29 cellular contexts compared by ENCODE assay signal in the genomic region with DNA sequence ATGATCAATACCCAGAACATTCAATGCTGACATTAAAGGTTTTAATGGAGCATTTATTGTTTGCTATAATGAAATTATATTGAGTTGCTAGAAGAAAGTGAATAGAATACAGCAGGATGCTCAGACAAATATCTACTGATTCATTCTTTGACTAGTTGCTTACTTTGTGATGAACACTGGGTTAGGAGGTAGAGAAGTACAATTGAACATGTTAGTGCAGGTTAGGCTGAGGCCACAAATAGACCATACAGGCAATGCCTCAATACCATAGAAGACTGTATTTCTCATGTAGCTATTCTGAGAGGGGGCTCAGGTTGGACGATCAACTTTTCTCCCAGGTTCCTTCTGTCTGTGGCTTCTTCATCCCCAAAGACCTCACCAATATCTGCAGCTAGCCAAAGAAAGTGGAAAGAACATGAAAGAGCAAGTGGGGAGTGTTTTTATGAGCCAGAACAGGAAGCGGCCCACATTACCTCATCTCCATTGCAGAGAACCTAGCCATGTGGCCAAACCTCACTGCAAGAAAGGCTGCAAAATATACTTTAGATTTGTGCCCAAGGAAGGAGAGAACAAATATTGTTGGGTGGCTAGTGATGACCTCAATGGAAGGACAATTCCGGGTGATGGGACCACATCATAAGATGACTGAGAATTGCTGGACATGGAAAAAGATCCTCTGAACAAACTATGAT.
DNase-seq lines count a peak whose midpoint lies in the region; ATAC-seq lines count a peak whose summit lies in the region.
"Had no signal": no experiment of that assay in that cellular context is flagged by ENCODE, and none has a peak within 500 bp of the region (broad histone marks: within the 10 kb centered on the region; RNA-seq: fewer than 3 reads in every experiment).

No MANE protein-coding gene starts in this region.

- peaks cover 13% of the 10 kb centered on the region for H3K4me1 Mint-ChIP-seq in activated T-cell treated with anti-CD3 and anti-CD28 coated beads, Interleukin-2, amount 50 U/mL, for 72 hours (ENCODE audit: low read depth)
- peaks cover 15% of the 10 kb centered on the region for H3K4me1 Mint-ChIP-seq in activated CD8-positive, alpha-beta T cell treated with anti-CD3 and anti-CD28 coated beads, Interleukin-2, amount 10 ng/mL, durations not matched to agents 7 days and 5 days (ENCODE audit: low read depth)
- H3K4me1 Mint-ChIP-seq in naive thymus-derived CD8-positive, alpha-beta T cell, result peaks cover 12 to 26% (median 20%) of the 10 kb centered on the region in 4 donors
- H3K4me1 Mint-ChIP-seq: nephron had no signal

- ATAC-seq in activated T-cell treated with anti-CD3 and anti-CD28 coated beads, Interleukin-2, amount 50 U/mL, for 72 hours (replicated peaks in 1 of 2), result no peak
- peak; percentile 51 for ATAC-seq in activated CD8-positive, alpha-beta T cell treated with anti-CD3 and anti-CD28 coated beads, Interleukin-2, amount 10 ng/mL, durations not matched to agents 7 days and 5 days
- peak; percentile 44 to 58 for ATAC-seq in naive thymus-derived CD8-positive, alpha-beta T cell
- no peak for ATAC-seq in HG03520 (IDR thresholded peaks at IDR 0.05; ENCODE audit: unreplicated experiment)
- ATAC-seq: A549, heart right ventricle, lower lobe of right lung had no signal

- POLR2A ChIA-PET in activated CD8-positive, alpha-beta T cell treated with anti-CD3 and anti-CD28 coated beads, Interleukin-2, amount 10 ng/mL, durations not matched to agents 7 days and 5 days (lab: Charles Lee), result no interaction called here
- POLR2A ChIA-PET in naive thymus-derived CD8-positive, alpha-beta T cell (lab: Charles Lee), result no interaction called here

- peaks cover 2 to 11% of the 10 kb centered on the region in 2 donors for H3K36me3 Mint-ChIP-seq in activated T-cell treated with anti-CD3 and anti-CD28 coated beads, Interleukin-2, amount 50 U/mL, for 72 hours (ENCODE audit: insufficient read depth in 2 of 2)
- peaks cover 6% of the 10 kb centered on the region for H3K36me3 Mint-ChIP-seq in activated CD8-positive, alpha-beta T cell treated with anti-CD3 and anti-CD28 coated beads, Interleukin-2, amount 10 ng/mL, durations not matched to agents 7 days and 5 days (ENCODE audit: low read depth)
- H3K36me3 Mint-ChIP-seq in naive thymus-derived CD8-positive, alpha-beta T cell, result peaks cover 0 to 14% (median 7%) of the 10 kb centered on the region in 3 donors

- H3K27me3 Mint-ChIP-seq in activated T-cell treated with anti-CD3 and anti-CD28 coated beads, Interleukin-2, amount 50 U/mL, for 72 hours (ENCODE audit: low read depth), result no peaks in the 10 kb centered on the region
- peaks cover 2% of the 10 kb centered on the region for H3K27me3 Mint-ChIP-seq in activated CD8-positive, alpha-beta T cell treated with anti-CD3 and anti-CD28 coated beads, Interleukin-2, amount 10 ng/mL, durations not matched to agents 7 days and 5 days (ENCODE audit: low read depth)
- H3K27me3 Mint-ChIP-seq in naive thymus-derived CD8-positive, alpha-beta T cell, result no peaks in the 10 kb centered on the region
- H3K27me3 Mint-ChIP-seq: T-cell had no signal

- no peak for DNase-seq in activated T-cell treated with anti-CD3 and anti-CD28 coated beads, Interleukin-2, amount 50 U/mL, for 72 hours
- no peak for DNase-seq in activated T-cell treated with anti-CD3 and anti-CD28 coated beads, Interleukin-2, amount 50 U/mL, for 1 hour
- DNase-seq in MV-4-11 (lab: John Stamatoyannopoulos, UW) (peak; percentile 44), SW480 (ENCODE audit: low spot score) (no peak), GM19238 (ENCODE audit: insufficient read length, low spot score) (no peak)
- DNase-seq in activated CD8-positive, alpha-beta T cell treated with anti-CD3 and anti-CD28 coated beads, Interleukin-2, amount 10 ng/mL, durations not matched to agents 7 days and 5 days, result peak; percentile 25
- peak in 1 of 10 donors; percentile 13 for DNase-seq in naive thymus-derived CD8-positive, alpha-beta T cell
- DNase-seq: activated T-cell treated with anti-CD3 and anti-CD28 coated beads for 4 hours; AML-193; anterior cingulate cortex; colonic mucosa; DMS 273 treated with DMSO at 0.1 percent for 48 hours; foreskin melanocyte; heart right ventricle; kidney glomerular epithelial cell; lower lobe of right lung; NCI-H1417 treated with DMSO at 0.1 percent for 48 hours; NCI-H446 treated with DMSO at 0.1 percent for 48 hours; NCI-H82; PC-9; SHP77; stimulated activated CD8-positive, alpha-beta memory T cell treated with anti-CD3 and anti-CD28 coated beads, Interleukin-4, amount 100 ng/mL, for 48 hours; stomach; tibial artery had no signal

- peaks cover 8 to 15% of the 10 kb centered on the region in 2 donors for H3K9me3 Mint-ChIP-seq in activated T-cell treated with anti-CD3 and anti-CD28 coated beads, Interleukin-2, amount 50 U/mL, for 72 hours
- H3K9me3 Mint-ChIP-seq in activated CD8-positive, alpha-beta T cell treated with anti-CD3 and anti-CD28 coated beads, Interleukin-2, amount 10 ng/mL, durations not matched to agents 7 days and 5 days (ENCODE audit: insufficient read depth), result peaks cover 11% of the 10 kb centered on the region
- peaks cover 4 to 17% (median 9%) of the 10 kb centered on the region in 9 donors for H3K9me3 Mint-ChIP-seq in naive thymus-derived CD8-positive, alpha-beta T cell

- CTCF ChIA-PET in activated CD8-positive, alpha-beta T cell treated with anti-CD3 and anti-CD28 coated beads, Interleukin-2, amount 10 ng/mL, durations not matched to agents 7 days and 5 days (lab: Charles Lee), result no interaction called here

- H3K27ac Mint-ChIP-seq in activated T-cell treated with anti-CD3 and anti-CD28 coated beads, Interleukin-2, amount 50 U/mL, for 72 hours, result peak overlapping the region; percentile 3
- peak overlapping the region; percentile 12 for H3K27ac Mint-ChIP-seq in activated CD8-positive, alpha-beta T cell treated with anti-CD3 and anti-CD28 coated beads, Interleukin-2, amount 10 ng/mL, durations not matched to agents 7 days and 5 days
- H3K27ac Mint-ChIP-seq in naive thymus-derived CD8-positive, alpha-beta T cell, result peak overlapping the region; percentile 4 to 90 (median 64)
- H3K27ac Mint-ChIP-seq: nephron had no signal

- H3K4me3 Mint-ChIP-seq in activated T-cell treated with anti-CD3 and anti-CD28 coated beads, Interleukin-2, amount 50 U/mL, for 72 hours, result no peak overlapping the region
- no peak overlapping the region for H3K4me3 Mint-ChIP-seq in activated CD8-positive, alpha-beta T cell treated with anti-CD3 and anti-CD28 coated beads, Interleukin-2, amount 10 ng/mL, durations not matched to agents 7 days and 5 days
- H3K4me3 Mint-ChIP-seq in naive thymus-derived CD8-positive, alpha-beta T cell, result peak overlapping the region in 7 of 10 donors; percentile 1 to 53 (median 25)
- H3K4me3 Mint-ChIP-seq: CD8-positive, alpha-beta memory T cell; nephron had no signal

Comparison
In these comparisons a context has a peak if more than half of its experiments do, and no peak if none do; other contexts are left out.
1. ATAC-seq: peak in activated CD8-positive, alpha-beta T cell treated with anti-CD3 and anti-CD28 coated beads, Interleukin-2, amount 10 ng/mL, durations not matched to agents 7 days and 5 days (single experiment) and naive thymus-derived CD8-positive, alpha-beta T cell (2 of 2); none in activated T-cell treated with anti-CD3 and anti-CD28 coated beads, Interleukin-2, amount 50 U/mL, for 72 hours (0 of 2) and HG03520 (single experiment).
2. DNase-seq: peak in MV-4-11 (single experiment) and activated CD8-positive, alpha-beta T cell treated with anti-CD3 and anti-CD28 coated beads, Interleukin-2, amount 10 ng/mL, durations not matched to agents 7 days and 5 days (single experiment); none in activated T-cell treated with anti-CD3 and anti-CD28 coated beads, Interleukin-2, amount 50 U/mL, for 72 hours (0 of 2), activated T-cell treated with anti-CD3 and anti-CD28 coated beads, Interleukin-2, amount 50 U/mL, for 1 hour (single experiment), SW480 (single experiment) and GM19238 (single experiment).
3. H3K27ac Mint-ChIP-seq: peak in every context shown above with its lines; median percentile 64 in naive thymus-derived CD8-positive, alpha-beta T cell; 12 in activated CD8-positive, alpha-beta T cell treated with anti-CD3 and anti-CD28 coated beads, Interleukin-2, amount 10 ng/mL, durations not matched to agents 7 days and 5 days; 3 in activated T-cell treated with anti-CD3 and anti-CD28 coated beads, Interleukin-2, amount 50 U/mL, for 72 hours.
4. H3K4me3 Mint-ChIP-seq: peak in naive thymus-derived CD8-positive, alpha-beta T cell (7 of 10); none in activated T-cell treated with anti-CD3 and anti-CD28 coated beads, Interleukin-2, amount 50 U/mL, for 72 hours (0 of 2) and activated CD8-positive, alpha-beta T cell treated with anti-CD3 and anti-CD28 coated beads, Interleukin-2, amount 10 ng/mL, durations not matched to agents 7 days and 5 days (single experiment).